ENCODE assay signal across 20 cellular contexts in genomic region chr5:55432549-55432948, GRCh38.
"Had no signal": no experiment of that assay in that cellular context is flagged by ENCODE, and none has a peak within 500 bp of the region (broad histone marks: within the 10 kb centered on the region; RNA-seq: fewer than 3 reads in every experiment).

No MANE protein-coding gene starts in this region.

- ATAC-seq: left ventricle myocardium superior; natural killer cell; pancreas; stimulated activated naive CD8-positive, alpha-beta T cell treated with anti-CD3 and anti-CD28 coated beads, Interleukin-15, amount 100 ng/mL, for 72 hours; upper lobe of right lung had no signal

- H3K27ac Mint-ChIP-seq: dendritic cell treated with granulocyte-macrophage colony-stimulating factor and Interleukin-4, amounts not matched to agents 40 ng/mL and 50 ng/mL, for 4 days; endodermal cell; memory B cell; natural killer cell; stimulated activated naive CD8-positive, alpha-beta T cell treated with anti-CD3 and anti-CD28 coated beads, Interleukin-15, amount 100 ng/mL, for 72 hours had no signal

- DNase-seq: colonic mucosa; effector CD8-positive, alpha-beta T cell; endodermal cell; esophagus squamous epithelium; foreskin melanocyte; head of caudate nucleus; left ventricle myocardium superior; natural killer cell; pancreas; right lobe of liver; small intestine; stimulated activated CD4-positive, alpha-beta T cell treated with anti-CD3 and anti-CD28 coated beads, Interleukin-15, amount 100 ng/mL, for 24 hours; stimulated activated CD4-positive, alpha-beta T cell treated with anti-CD3 and anti-CD28 coated beads, Interleukin-2, amount 100 ng/mL, for 48 hours; stimulated activated naive CD4-positive, alpha-beta T cell; stimulated activated naive CD8-positive, alpha-beta T cell treated with anti-CD3 and anti-CD28 coated beads, Interleukin-15, amount 100 ng/mL, for 72 hours; transverse colon; upper lobe of right lung; uterus had no signal

- H3K27me3 Mint-ChIP-seq: dendritic cell treated with granulocyte-macrophage colony-stimulating factor and Interleukin-4, amounts not matched to agents 40 ng/mL and 50 ng/mL, for 4 days; memory B cell; stimulated activated naive CD8-positive, alpha-beta T cell treated with anti-CD3 and anti-CD28 coated beads, Interleukin-15, amount 100 ng/mL, for 72 hours had no signal

- H3K4me3 Mint-ChIP-seq: dendritic cell treated with granulocyte-macrophage colony-stimulating factor and Interleukin-4, amounts not matched to agents 40 ng/mL and 50 ng/mL, for 4 days; endodermal cell; memory B cell; natural killer cell; stimulated activated naive CD8-positive, alpha-beta T cell treated with anti-CD3 and anti-CD28 coated beads, Interleukin-15, amount 100 ng/mL, for 72 hours had no signal

- H3K4me1 Mint-ChIP-seq: memory B cell, natural killer cell had no signal
